Comparison of ENCODE assay signal across 19 cellular contexts in the genomic region with DNA sequence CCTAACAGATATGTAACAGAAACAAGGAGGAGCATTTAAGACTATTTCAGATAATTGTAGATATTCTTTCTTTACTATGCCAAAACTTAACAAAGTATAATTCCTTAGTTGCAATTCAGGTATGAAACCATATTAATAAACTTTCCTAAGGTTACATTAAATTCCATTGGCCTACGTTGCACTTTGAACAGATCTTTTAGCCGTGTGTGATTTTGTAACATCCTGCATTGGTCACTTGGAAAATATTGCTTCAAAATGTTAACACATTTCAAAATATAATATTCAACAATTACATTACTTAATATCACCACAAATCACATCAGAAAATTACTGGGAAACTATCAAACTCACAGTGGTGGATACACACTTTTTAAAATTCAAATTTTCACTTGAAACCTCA. TPM values are rescaled to one million over a fixed set of nuclear protein-coding genes. Genes with fewer than 3 reads are reported as not detected.
DNase-seq lines count a peak whose midpoint lies in the region; ATAC-seq, FAIRE-seq and TF ChIP-seq lines count a peak whose summit lies in the region.
"Had no signal": no experiment of that assay in that cellular context is flagged by ENCODE, and none has a peak within 500 bp of the region (broad histone marks: within the 10 kb centered on the region; RNA-seq: fewer than 3 reads in every experiment).

No MANE protein-coding gene starts in this region.

- H3K27me3 ChIP-seq in K562 (ENCODE audit: control insufficient read depth in 2 of 2, insufficient read depth in 2 of 2, low read length in 2 of 2), result no peaks in the 10 kb centered on the region
- no peaks in the 10 kb centered on the region for H3K27me3 ChIP-seq in psoas muscle (ENCODE audit: insufficient read depth in 3 of 3, low read length in 2 of 3)
- no peaks in the 10 kb centered on the region for H3K27me3 ChIP-seq in MM.1S (replicated peaks; ENCODE audit: insufficient read depth, low read length)
- H3K27me3 ChIP-seq: BLaER1 had no signal

- H3K9me3 ChIP-seq in K562 (replicated peaks; ENCODE audit: control insufficient read depth, insufficient read depth, low read depth, low read length) (no peaks in the 10 kb centered on the region), psoas muscle (no peaks in the 10 kb centered on the region), MM.1S (replicated peaks; ENCODE audit: insufficient read depth, low read length) (no peaks in the 10 kb centered on the region)

- POLR2A ChIA-PET in K562 (lab: Yijun Ruan, JAX), result interaction anchor here (0.6 to 2.5 kb wide), 5 partner anchors 11 to 21 kb away, joined by 3 to 8 read pairs (median 3); no protein-coding TSS in a partner anchor

- H3K9me1 ChIP-seq in K562 (ENCODE audit: control insufficient read depth, insufficient read depth, low read length), result no peaks in the 10 kb centered on the region

- H3K9me2 ChIP-seq in MM.1S (replicated peaks; ENCODE audit: insufficient read depth, low read length), result no peaks in the 10 kb centered on the region

- no peak for TF ChIP-seq EP300 in K562 (IDR thresholded peaks at IDR 0.05; ENCODE audit: low read length)

- no peak for TF ChIP-seq CTCF in K562 (IDR thresholded peaks at IDR 0.05 in 2 of 3, conservative IDR thresholded peaks at IDR 0.05 in 1 of 3; ENCODE audit: insufficient read depth in 2 of 3, low read depth in 1 of 3, low read length in 3 of 3)
- no peak for TF ChIP-seq CTCF in psoas muscle (IDR thresholded peaks at IDR 0.05)
- TF ChIP-seq CTCF in MM.1S (IDR thresholded peaks at IDR 0.05; ENCODE audit: low read length), result no peak

- H3K27ac ChIP-seq in K562 (ENCODE audit: extremely low read depth, low read depth, low read length), result no peak overlapping the region
- peak overlapping the region; percentile 82 for H3K27ac ChIP-seq in psoas muscle
- no peak overlapping the region for H3K27ac ChIP-seq in MM.1S (ENCODE audit: low read length)
- H3K27ac ChIP-seq: 22Rv1, A549, BLaER1, HL-60 had no signal

- no TSS peak for BruUV-seq in K562 (replicated peaks; lab: Mats Ljungman, UMichigan)

- no peaks in the 10 kb centered on the region for H4K20me1 ChIP-seq in K562 (replicated peaks; ENCODE audit: control insufficient read depth, insufficient read depth, low read length)
- no peaks in the 10 kb centered on the region for H4K20me1 ChIP-seq in MM.1S (ENCODE audit: insufficient read depth, low read length)

- H3K4me2 ChIP-seq in K562 (ENCODE audit: insufficient read depth, low read length) (no peak overlapping the region), MM.1S (ENCODE audit: low read depth, low read length) (no peak overlapping the region)
- H3K4me2 ChIP-seq: A549, BLaER1 had no signal

- intact Hi-C loops in K562 (cut with micrococcal nuclease) (no loop called here), psoas muscle (cut with DNase I) (no loop called here)

- H3K36me3 ChIP-seq in K562 (ENCODE audit: control insufficient read depth, insufficient read depth, low read length) (peaks cover 36% of the 10 kb centered on the region), psoas muscle (ENCODE audit: insufficient read depth in 1 of 2, low read depth in 1 of 2) (peaks cover 9 to 41% of the 10 kb centered on the region in 2 donors), MM.1S (replicated peaks; ENCODE audit: insufficient read depth, low read length) (no peaks in the 10 kb centered on the region)

- H3F3A ChIP-seq in MM.1S (ENCODE audit: insufficient read depth, low read length), result no peaks in the 10 kb centered on the region

- DNase-seq in NOMO-1 treated with DMSO at 0.1 percent for 48 hours (lab: John Stamatoyannopoulos, UW; ENCODE audit: unreplicated experiment) (peak; percentile 40), NOMO-1 treated with dmso at 0.1 percent for 144 hours (lab: John Stamatoyannopoulos, UW; ENCODE audit: unreplicated experiment) (no peak), K562 (ENCODE audit: extremely low read depth in 1 of 4, low spot score in 3 of 4) (no peak), iris pigment epithelial cell (ENCODE audit: low read depth) (peak; percentile 38), psoas muscle (no peak), SW 1271 (lab: John Stamatoyannopoulos, UW) (no peak), mesenteric fat pad (ENCODE audit: low spot score) (no peak), MM.1S (no peak)
- DNase-seq: Calu3; CD8-positive, alpha-beta T cell; DMS79 treated with DMSO at 0.1 percent for 48 hours; GF-D8; H9 had no signal

- H3K9ac ChIP-seq in K562 (ENCODE audit: insufficient read depth in 1 of 2, low read depth in 2 of 2, low read length in 2 of 2), result no peak overlapping the region
- H3K9ac ChIP-seq in MM.1S (ENCODE audit: low read length), result no peak overlapping the region
- H3K9ac ChIP-seq: BLaER1 had no signal

- WGBS in K562 (ENCODE audit: insufficient coverage, low coverage, missing lambda C conversion rate), result 77% methylated on average over 2 of the region's 2 CpGs
- 71 to 90% (median 78%) methylated on average over 2 of the region's 2 CpGs for WGBS in psoas muscle, 3 donors

- no peak for FAIRE-seq in K562 (lab: Jason Lieb, UNC)
- FAIRE-seq: A549, H1, HTR-8/SVneo had no signal

- in situ Hi-C loops in K562 (cut with MboI), result no loop called here

- H3K79me2 ChIP-seq in K562 (ENCODE audit: control insufficient read depth, insufficient read depth, low read length) (no peaks in the 10 kb centered on the region), MM.1S (ENCODE audit: low read length) (no peaks in the 10 kb centered on the region)

- no peak for TF ChIP-seq RAD21 in K562 (CRISPR knock-in tag; conservative IDR thresholded peaks at IDR 0.05 in 1 of 2, IDR thresholded peaks at IDR 0.05 in 1 of 2)

- no peak overlapping the region for H3K4me3 ChIP-seq in K562
- no peak overlapping the region for H3K4me3 ChIP-seq in psoas muscle
- H3K4me3 ChIP-seq in MM.1S (ENCODE audit: low read length), result no peak overlapping the region
- H3K4me3 ChIP-seq: A549, BLaER1 had no signal

- ATAC-seq in K562, result no peak
- ATAC-seq in psoas muscle, result no peak
- ATAC-seq: CD8-positive, alpha-beta T cell had no signal

- H2AFZ ChIP-seq in K562 (ENCODE audit: low read depth, low read length) (no peak overlapping the region), MM.1S (ENCODE audit: low read length) (no peak overlapping the region)

- TF ChIP-seq POLR2A in K562 (conservative IDR thresholded peaks at IDR 0.05), result no peak

- H3K4me1 ChIP-seq in K562 (replicated peaks in 1 of 2; ENCODE audit: control insufficient read depth in 2 of 2, insufficient read depth in 2 of 2, low read length in 2 of 2) (peaks cover 0 to 4% of the 10 kb centered on the region in 2 experiments; a peak in 2 of 5 replicates), psoas muscle (peaks cover 20% of the 10 kb centered on the region), MM.1S (ENCODE audit: low read length) (no peaks in the 10 kb centered on the region)

- CTCF ChIA-PET in K562 (lab: Yijun Ruan, JAX; ENCODE audit: low intra/inter-chr PET ratio), result no interaction called here

TF ChIP-seq in K562, 482 proteins besides CTCF, POLR2A, EP300 and RAD21:
- TF ChIP-seq HDAC1 (IDR thresholded peaks at IDR 0.05) (no peak), PCBP1 (IDR thresholded peaks at IDR 0.05; ENCODE audit: low read depth, low read length, poor library complexity, severe bottlenecking) (no peak), GTF2A2 (tag; IDR thresholded peaks at IDR 0.05) (0 out of 2 replicates have a peak, but pooled peaks have one; percentile 24), HMG20B (CRISPR knock-in tag; IDR thresholded peaks at IDR 0.05) (no peak), RBM17 (IDR thresholded peaks at IDR 0.05; ENCODE audit: borderline replicate concordance, low read depth, low read length) (no peak)

RNA-seq across cellular contexts. Expression of a gene that starts 20.2 kb away (rescaled TPM):
- 11.0 and 16.7 TPM in 2 replicates for total RNA-seq in K562 (2011; cell fraction: chromatin; rRNA removed; ENCODE audit: low replicate concordance)
- total RNA-seq in K562 (2011; cell fraction: nucleolus; rRNA removed), result 10.9 and 16.3 TPM in 2 replicates
- total RNA-seq in K562 (2011; cell fraction: nucleoplasm; rRNA removed), result 9.7 and 11.9 TPM in 2 replicates
- total RNA-seq in K562 (2014; rRNA removed) (12.2 and 13.1 TPM in 2 replicates), K562 (2014; rRNA removed; fragmentation: Illumina TruSeq; extraction: Trizol) (11.2 and 11.5 TPM in 2 replicates), K562 (2015; rRNA removed; fragmentation: Illumina TruSeq; extraction: Trizol) (14.0 and 15.4 TPM in 2 replicates), K562 (2021) (24.4 and 26.2 TPM in 2 replicates), psoas muscle (100 to 1,000 TPM in 1 of 4 donors, 10 to 100 TPM in 3; 37.0 to 494 (median 96.6) TPM), mesenteric fat pad (110 TPM)
- polyA plus RNA-seq in K562 (2011; rRNA removed) (8.7 and 10.5 TPM in 2 replicates), K562 (2014; fragmentation: Illumina TruSeq; extraction: Trizol) (17.9 and 24.2 TPM in 2 replicates), K562 (2014; fragmentation: Nextera tagmentation; extraction: Ambion mirVana) (1 to 10 TPM; 1.7 to 2.2 TPM), K562 (2014; rRNA removed) (12.8 and 13.7 TPM in 2 replicates), psoas muscle (100 to 1,000 TPM in 1 of 3 donors, 10 to 100 TPM in 2; 43.4 to 115 (median 57.8) TPM)
- 5.4 and 6.5 TPM in 2 replicates for polyA plus RNA-seq in K562 (2011; cell fraction: cytosol; rRNA removed)
- 17.0 and 22.9 TPM in 2 replicates for polyA plus RNA-seq in K562 (2011; cell fraction: nucleus; rRNA removed)
- polyA plus RNA-seq in K562 (2012), result 12.5 and 19.4 TPM in 2 replicates
- 6.7 and 7.2 TPM in 2 replicates for polyA minus RNA-seq in K562 (2011; rRNA and poly(A)+ RNA removed)
- 7.4 and 11.6 TPM in 2 replicates for polyA minus RNA-seq in K562 (2011; cell fraction: cytosol; rRNA and poly(A)+ RNA removed)
- 9.2 and 9.9 TPM in 2 replicates for polyA minus RNA-seq in K562 (2011; cell fraction: nucleus; rRNA and poly(A)+ RNA removed)

Comparison
In these comparisons a context has a peak if more than half of its experiments do, and no peak if none do; other contexts are left out.
1. DNase-seq: peak in NOMO-1 treated with DMSO at 0.1 percent for 48 hours (single experiment) and iris pigment epithelial cell (single experiment); none in NOMO-1 treated with dmso at 0.1 percent for 144 hours (single experiment), K562 (0 of 4), psoas muscle (0 of 2), SW 1271 (0 of 2), mesenteric fat pad (single experiment) and MM.1S (single experiment).